In genomic region chr7:143305423-143306070, GRCh38 we compare ENCODE assay signal across 1 cellular context.
TF ChIP-seq lines count a peak whose summit lies in the region.

No MANE protein-coding gene starts in this region.

TF ChIP-seq in IMR-90, 13 proteins besides CTCF, POLR2A, EP300 and RAD21 (continued from another document):
- TF ChIP-seq, protein P1, sequence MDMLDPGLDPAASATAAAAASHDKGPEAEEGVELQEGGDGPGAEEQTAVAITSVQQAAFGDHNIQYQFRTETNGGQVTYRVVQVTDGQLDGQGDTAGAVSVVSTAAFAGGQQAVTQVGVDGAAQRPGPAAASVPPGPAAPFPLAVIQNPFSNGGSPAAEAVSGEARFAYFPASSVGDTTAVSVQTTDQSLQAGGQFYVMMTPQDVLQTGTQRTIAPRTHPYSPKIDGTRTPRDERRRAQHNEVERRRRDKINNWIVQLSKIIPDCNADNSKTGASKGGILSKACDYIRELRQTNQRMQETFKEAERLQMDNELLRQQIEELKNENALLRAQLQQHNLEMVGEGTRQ (IDR thresholded peaks at IDR 0.05; ENCODE audit: low read depth, low read length) = no peak
- TF ChIP-seq MAFK (IDR thresholded peaks at IDR 0.05; ENCODE audit: low read depth, low read length) (no peak), NFE2L2 (IDR thresholded peaks at IDR 0.05; ENCODE audit: low read depth, low read length) (no peak), ELK1 (IDR thresholded peaks at IDR 0.05; ENCODE audit: borderline replicate concordance, low read depth, low read length) (no peak), FOS (IDR thresholded peaks at IDR 0.05; ENCODE audit: low read depth, low read length) (no peak), RCOR1 (IDR thresholded peaks at IDR 0.05; ENCODE audit: insufficient replicate concordance, low read length) (no peak)
TF ChIP-seq in IMR-90: peak in this region for 1.
